In genomic region chr11:83982825-83983224, GRCh38 we compare ENCODE assay signal across 22 cellular contexts.
"Had no signal": no experiment of that assay in that cellular context is flagged by ENCODE, and none has a peak within 500 bp of the region (broad histone marks: within the 10 kb centered on the region; RNA-seq: fewer than 3 reads in every experiment).

No MANE protein-coding gene starts in this region.

- DNase-seq: cerebellar nuclear complex; colonic mucosa; dermis blood vessel endothelial cell; effector CD4-positive, alpha-beta T cell; endodermal cell; erythroblast; foreskin keratinocyte; heart right ventricle; hypothalamus; islet precursor cell; left ventricle myocardium inferior; lower lobe of right lung; mesenchymal stem cell; naive B cell; occipital lobe; pancreas; retina; right lobe of liver; stimulated activated CD4-positive, alpha-beta T cell treated with anti-CD3 and anti-CD28 coated beads, Interleukin-15, amount 100 ng/mL, for 24 hours; stimulated activated CD4-positive, alpha-beta T cell treated with anti-CD3 and anti-CD28 coated beads, Interleukin-1b, Interleukin-23, amount 100 ng/mL, for 48 hours; stimulated activated CD4-positive, alpha-beta T cell treated with anti-CD3 and anti-CD28 coated beads, Interleukin-4, amount 100 ng/mL, for 24 hours; transverse colon had no signal
